In genomic region chr12:9283346-9284095, GRCh38 we compare ENCODE assay signal across 8 cellular contexts.
A peak's percentile ranks its signal among the peaks of the same experiment; 100 is the strongest.
DNase-seq lines count a peak whose midpoint lies in the region; ATAC-seq and TF ChIP-seq lines count a peak whose summit lies in the region.
"Not testable (repeated sequence)": the region's sequence is repeated elsewhere in the genome, so short reads cannot be mapped to it uniquely, and the experiment has no call there.

No MANE protein-coding gene starts in this region.

- POLR2A ChIA-PET in HEK293 (lab: Yijun Ruan, JAX), result not testable (repeated sequence)

- peak overlapping the region; percentile 90 for H3K4me3 Mint-ChIP-seq in activated naive CD4-positive, alpha-beta T cell treated with anti-CD3 and anti-CD28 coated beads for 36 hours
- H3K4me3 Mint-ChIP-seq in neural progenitor cell, result peak overlapping the region; percentile 98
- H3K4me3 Mint-ChIP-seq in stimulated activated naive B cell treated with anti-CD40 and anti-IgM and Interleukin-4, amounts not matched to agents 10 μg/mL and 1 μg/mL and 100 μg/mL, for 72 hours, result peak overlapping the region; percentile 98 to 99

- H3K27ac ChIP-seq in DOHH2 (ENCODE audit: low read depth, low read length) (peak overlapping the region; percentile 81), HEK293 (ENCODE audit: extremely low read depth, low read depth, low read length) (peak overlapping the region; percentile 82), gastroesophageal sphincter (peak overlapping the region; percentile 43 to 84 (median 77)), neural progenitor cell (peak overlapping the region; percentile 71)

- not testable (repeated sequence) for H3K9me3 Mint-ChIP-seq in activated naive CD4-positive, alpha-beta T cell treated with anti-CD3 and anti-CD28 coated beads for 36 hours; neural progenitor cell; stimulated activated naive B cell treated with anti-CD40 and anti-IgM and Interleukin-4, amounts not matched to agents 10 μg/mL and 1 μg/mL and 100 μg/mL, for 72 hours

- H4K20me1 ChIP-seq in DOHH2 (ENCODE audit: control insufficient read depth, insufficient read depth, low read depth, low read length); neural progenitor cell (ENCODE audit: low read depth): not testable (repeated sequence)

- H3K9ac ChIP-seq in neural progenitor cell, result peak overlapping the region; percentile 44

- H3K79me2 ChIP-seq in DOHH2 (ENCODE audit: control insufficient read depth, low read length) (peaks cover 23% of the 10 kb centered on the region), neural progenitor cell (ENCODE audit: low read depth) (peaks cover 10% of the 10 kb centered on the region)

- H3F3A ChIP-seq in DOHH2 (ENCODE audit: control insufficient read depth, insufficient read depth); neural progenitor cell (ENCODE audit: low read depth): not testable (repeated sequence)

- DNase-seq in NCI-H128 (lab: John Stamatoyannopoulos, UW; ENCODE audit: unreplicated experiment) (peak; percentile 47), SKM-1 treated with dmso at 0.1 percent for 144 hours (lab: John Stamatoyannopoulos, UW; ENCODE audit: unreplicated experiment) (peak; percentile 45), neural progenitor cell (ENCODE audit: low spot score) (peak; percentile 91)
- peak; percentile 92 for DNase-seq in activated naive CD4-positive, alpha-beta T cell treated with anti-CD3 and anti-CD28 coated beads for 36 hours
- DNase-seq in stimulated activated naive B cell treated with anti-CD40 and anti-IgM and Interleukin-4, amounts not matched to agents 10 μg/mL and 1 μg/mL and 100 μg/mL, for 72 hours, result peak; percentile 78

- 0% methylated on average over 8 to 11 of the region's 42 CpGs for WGBS in gastroesophageal sphincter (ENCODE audit: low coverage in 1 of 2), 2 donors

- intact Hi-C loops in activated naive CD4-positive, alpha-beta T cell treated with anti-CD3 and anti-CD28 coated beads for 36 hours (cut with micrococcal nuclease), result loop anchor here (1.0 to 5.0 kb wide), 3 partner anchors 38 to 331 kb away; no protein-coding TSS in a partner anchor

- ATAC-seq in gastroesophageal sphincter, result peak; percentile 96
- peak; percentile 93 to 94 for ATAC-seq in stimulated activated naive B cell treated with anti-CD40 and anti-IgM and Interleukin-4, amounts not matched to agents 10 μg/mL and 1 μg/mL and 100 μg/mL, for 72 hours (replicated peaks)

- peak overlapping the region; percentile 92 for H2AFZ ChIP-seq in neural progenitor cell (replicated peaks)

- not testable (repeated sequence) for TF ChIP-seq POLR2A in gastroesophageal sphincter (IDR thresholded peaks at IDR 0.05)

- H3K9me2 ChIP-seq in DOHH2 (replicated peaks; ENCODE audit: control insufficient read depth, low read length), result not testable (repeated sequence)

- not testable (repeated sequence) for H3K27me3 Mint-ChIP-seq in activated naive CD4-positive, alpha-beta T cell treated with anti-CD3 and anti-CD28 coated beads for 36 hours (ENCODE audit: low read depth); neural progenitor cell (ENCODE audit: insufficient read depth, low read depth); stimulated activated naive B cell treated with anti-CD40 and anti-IgM and Interleukin-4, amounts not matched to agents 10 μg/mL and 1 μg/mL and 100 μg/mL, for 72 hours

- not testable (repeated sequence) for H3K4me1 ChIP-seq in DOHH2 (ENCODE audit: control insufficient read depth, low read length); HEK293 (ENCODE audit: control insufficient read depth, insufficient read depth, low read length); gastroesophageal sphincter; neural progenitor cell

- H3K9me3 ChIP-seq in DOHH2 (ENCODE audit: control insufficient read depth, insufficient read depth, low read length); HEK293 (ENCODE audit: control insufficient read depth, insufficient read depth, low read depth, low read length); gastroesophageal sphincter; neural progenitor cell (ENCODE audit: low read depth): not testable (repeated sequence)

- peak overlapping the region; percentile 89 for H3K4me3 ChIP-seq in DOHH2 (ENCODE audit: low read length)
- peak overlapping the region; percentile 63 for H3K4me3 ChIP-seq in HEK293 (ENCODE audit: low read depth, low read length)
- peak overlapping the region; percentile 52 to 60 for H3K4me3 ChIP-seq in gastroesophageal sphincter
- H3K4me3 ChIP-seq in neural progenitor cell, result peak overlapping the region; percentile 82

- H3K36me3 ChIP-seq in DOHH2 (ENCODE audit: control insufficient read depth, low read length); HEK293 (ENCODE audit: control insufficient read depth in 2 of 2, insufficient read depth in 1 of 2, low read length in 2 of 2); gastroesophageal sphincter; neural progenitor cell: not testable (repeated sequence)

- peak overlapping the region; percentile 97 for H3K27ac Mint-ChIP-seq in activated naive CD4-positive, alpha-beta T cell treated with anti-CD3 and anti-CD28 coated beads for 36 hours
- peak overlapping the region; percentile 96 for H3K27ac Mint-ChIP-seq in neural progenitor cell
- peak overlapping the region; percentile 99 for H3K27ac Mint-ChIP-seq in stimulated activated naive B cell treated with anti-CD40 and anti-IgM and Interleukin-4, amounts not matched to agents 10 μg/mL and 1 μg/mL and 100 μg/mL, for 72 hours

- H3K4me2 ChIP-seq in DOHH2 (ENCODE audit: low read length) (peak overlapping the region; percentile 81), neural progenitor cell (peak overlapping the region; percentile 90)

- H3K36me3 Mint-ChIP-seq in activated naive CD4-positive, alpha-beta T cell treated with anti-CD3 and anti-CD28 coated beads for 36 hours (ENCODE audit: low read depth); neural progenitor cell; stimulated activated naive B cell treated with anti-CD40 and anti-IgM and Interleukin-4, amounts not matched to agents 10 μg/mL and 1 μg/mL and 100 μg/mL, for 72 hours: not testable (repeated sequence)

- not testable (repeated sequence) for TF ChIP-seq EP300 in gastroesophageal sphincter (IDR thresholded peaks at IDR 0.05)

- TF ChIP-seq CTCF in DOHH2 (IDR thresholded peaks at IDR 0.05; ENCODE audit: low read depth, low read length, poor library complexity, severe bottlenecking); HEK293 (tag by site-specific recombination; IDR thresholded peaks at IDR 0.05); gastroesophageal sphincter (IDR thresholded peaks at IDR 0.05); neural progenitor cell (IDR thresholded peaks at IDR 0.05): not testable (repeated sequence)

- not testable (repeated sequence) for H3K4me1 Mint-ChIP-seq in activated naive CD4-positive, alpha-beta T cell treated with anti-CD3 and anti-CD28 coated beads for 36 hours (ENCODE audit: low read depth); neural progenitor cell; stimulated activated naive B cell treated with anti-CD40 and anti-IgM and Interleukin-4, amounts not matched to agents 10 μg/mL and 1 μg/mL and 100 μg/mL, for 72 hours

- CTCF ChIA-PET in HEK293 (lab: Yijun Ruan, JAX); activated naive CD4-positive, alpha-beta T cell treated with anti-CD3 and anti-CD28 coated beads for 36 hours (lab: Charles Lee): not testable (repeated sequence)

- H3K27me3 ChIP-seq in DOHH2 (ENCODE audit: control insufficient read depth, low read length); gastroesophageal sphincter: not testable (repeated sequence)
- peaks cover 13% of the 10 kb centered on the region for H3K27me3 ChIP-seq in neural progenitor cell

TF ChIP-seq in HEK293, 187 proteins besides CTCF, POLR2A, EP300 and RAD21 (continues in another document):
- peak; percentile 30; the same call in 1 of the 2 replicates for TF ChIP-seq ZEB2 (tag by site-specific recombination; IDR thresholded peaks at IDR 0.05)
- peak; percentile 67; the same call in 1 of the 2 replicates for TF ChIP-seq ZNF501 (tag by site-specific recombination; IDR thresholded peaks at IDR 0.05)
- TF ChIP-seq PRDM10 (tag by site-specific recombination; IDR thresholded peaks at IDR 0.05), result peak; percentile 42; the same call in 1 of the 2 replicates

Comparison
In these comparisons a context has a peak if more than half of its experiments do, and no peak if none do; other contexts are left out.
1. Peak in every context shown above with its lines: DNase-seq, ATAC-seq, H3K4me3 ChIP-seq and H3K27ac ChIP-seq.